4 cellular contexts compared by ENCODE assay signal in the genomic region with DNA sequence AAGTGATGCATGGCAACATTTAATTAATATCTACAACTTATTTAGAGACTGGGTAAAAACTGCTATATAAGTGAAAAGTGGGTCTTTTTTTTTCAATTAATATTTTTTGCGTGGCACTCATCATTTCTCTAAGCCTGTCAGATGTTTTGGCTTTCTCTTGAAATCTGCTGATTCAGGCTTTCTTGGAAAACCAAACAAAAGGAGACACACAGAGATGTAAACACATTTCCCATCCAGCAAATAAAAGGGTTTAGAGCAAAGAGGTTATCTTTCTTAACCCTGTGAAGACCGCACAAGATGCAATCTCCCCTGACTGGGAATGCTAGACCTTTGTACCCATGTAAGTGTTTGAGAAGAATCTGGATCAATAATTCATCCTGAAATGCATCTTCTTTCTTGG.
TF ChIP-seq lines count a peak whose summit lies in the region.

No MANE protein-coding gene starts in this region.

TF ChIP-seq in A549, 52 proteins besides CTCF, POLR2A, EP300 and RAD21:
- TF ChIP-seq TP53 (CRISPR knock-in tag; IDR thresholded peaks at IDR 0.05) (no peak), ESRRA (IDR thresholded peaks at IDR 0.05; ENCODE audit: borderline replicate concordance, low read length) (no peak), FOSL2 (IDR thresholded peaks at IDR 0.05) (no peak), FOSL2 (CRISPR knock-in tag; IDR thresholded peaks at IDR 0.05) (no peak), MAFK (IDR thresholded peaks at IDR 0.05; ENCODE audit: partially characterized antibody) (peak; percentile 84), ZNF302 (CRISPR knock-in tag; IDR thresholded peaks at IDR 0.05) (no peak)

TF ChIP-seq in IMR-90, 13 proteins besides CTCF, POLR2A, EP300 and RAD21:
- TF ChIP-seq MAFK (IDR thresholded peaks at IDR 0.05; ENCODE audit: low read depth, low read length) (peak; percentile 90), CEBPB (IDR thresholded peaks at IDR 0.05; ENCODE audit: low read depth, low read length) (no peak)

TF ChIP-seq in K562, 482 proteins besides CTCF, POLR2A, EP300 and RAD21:
- TF ChIP-seq, protein P1, sequence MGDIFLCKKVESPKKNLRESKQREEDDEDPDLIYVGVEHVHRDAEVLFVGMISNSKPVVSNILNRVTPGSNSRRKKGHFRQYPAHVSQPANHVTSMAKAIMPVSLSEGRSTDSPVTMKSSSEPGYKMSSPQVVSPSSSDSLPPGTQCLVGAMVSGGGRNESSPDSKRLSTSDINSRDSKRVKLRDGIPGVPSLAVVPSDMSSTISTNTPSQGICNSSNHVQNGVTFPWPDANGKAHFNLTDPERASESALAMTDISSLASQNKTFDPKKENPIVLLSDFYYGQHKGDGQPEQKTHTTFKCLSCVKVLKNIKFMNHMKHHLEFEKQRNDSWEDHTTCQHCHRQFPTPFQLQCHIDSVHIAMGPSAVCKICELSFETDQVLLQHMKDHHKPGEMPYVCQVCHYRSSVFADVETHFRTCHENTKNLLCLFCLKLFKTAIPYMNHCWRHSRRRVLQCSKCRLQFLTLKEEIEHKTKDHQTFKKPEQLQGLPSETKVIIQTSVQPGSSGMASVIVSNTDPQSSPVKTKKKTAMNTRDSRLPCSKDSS (IDR thresholded peaks at IDR 0.05; ENCODE audit: low read depth, partially characterized antibody): no peak
- TF ChIP-seq ZC3H4 (CRISPR knock-in tag; IDR thresholded peaks at IDR 0.05; ENCODE audit: borderline replicate concordance) (no peak), ZNF316 (IDR thresholded peaks at IDR 0.05) (peak; percentile 89), MAFG (tag; conservative IDR thresholded peaks at IDR 0.05) (peak; percentile 83), NCOR1 (IDR thresholded peaks at IDR 0.05) (no peak), C11orf30 (IDR thresholded peaks at IDR 0.05; ENCODE audit: low read depth) (peak; percentile 73), CREB1 (IDR thresholded peaks at IDR 0.05) (no peak), CREB1 (CRISPR knock-in tag; IDR thresholded peaks at IDR 0.05) (no peak), MAFF (IDR thresholded peaks at IDR 0.05; ENCODE audit: low read length) (peak; percentile 86), MAFK (IDR thresholded peaks at IDR 0.05; ENCODE audit: low read length) (peak; percentile 85), ELF1 (tag; IDR thresholded peaks at IDR 0.05) (no peak), HMG20A (CRISPR knock-in tag; conservative IDR thresholded peaks at IDR 0.05) (no peak)
- TF ChIP-seq, protein P2, sequence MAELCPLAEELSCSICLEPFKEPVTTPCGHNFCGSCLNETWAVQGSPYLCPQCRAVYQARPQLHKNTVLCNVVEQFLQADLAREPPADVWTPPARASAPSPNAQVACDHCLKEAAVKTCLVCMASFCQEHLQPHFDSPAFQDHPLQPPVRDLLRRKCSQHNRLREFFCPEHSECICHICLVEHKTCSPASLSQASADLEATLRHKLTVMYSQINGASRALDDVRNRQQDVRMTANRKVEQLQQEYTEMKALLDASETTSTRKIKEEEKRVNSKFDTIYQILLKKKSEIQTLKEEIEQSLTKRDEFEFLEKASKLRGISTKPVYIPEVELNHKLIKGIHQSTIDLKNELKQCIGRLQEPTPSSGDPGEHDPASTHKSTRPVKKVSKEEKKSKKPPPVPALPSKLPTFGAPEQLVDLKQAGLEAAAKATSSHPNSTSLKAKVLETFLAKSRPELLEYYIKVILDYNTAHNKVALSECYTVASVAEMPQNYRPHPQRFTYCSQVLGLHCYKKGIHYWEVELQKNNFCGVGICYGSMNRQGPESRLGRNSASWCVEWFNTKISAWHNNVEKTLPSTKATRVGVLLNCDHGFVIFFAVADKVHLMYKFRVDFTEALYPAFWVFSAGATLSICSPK (IDR thresholded peaks at IDR 0.05; ENCODE audit: borderline replicate concordance): no peak
- TF ChIP-seq, protein P3, sequence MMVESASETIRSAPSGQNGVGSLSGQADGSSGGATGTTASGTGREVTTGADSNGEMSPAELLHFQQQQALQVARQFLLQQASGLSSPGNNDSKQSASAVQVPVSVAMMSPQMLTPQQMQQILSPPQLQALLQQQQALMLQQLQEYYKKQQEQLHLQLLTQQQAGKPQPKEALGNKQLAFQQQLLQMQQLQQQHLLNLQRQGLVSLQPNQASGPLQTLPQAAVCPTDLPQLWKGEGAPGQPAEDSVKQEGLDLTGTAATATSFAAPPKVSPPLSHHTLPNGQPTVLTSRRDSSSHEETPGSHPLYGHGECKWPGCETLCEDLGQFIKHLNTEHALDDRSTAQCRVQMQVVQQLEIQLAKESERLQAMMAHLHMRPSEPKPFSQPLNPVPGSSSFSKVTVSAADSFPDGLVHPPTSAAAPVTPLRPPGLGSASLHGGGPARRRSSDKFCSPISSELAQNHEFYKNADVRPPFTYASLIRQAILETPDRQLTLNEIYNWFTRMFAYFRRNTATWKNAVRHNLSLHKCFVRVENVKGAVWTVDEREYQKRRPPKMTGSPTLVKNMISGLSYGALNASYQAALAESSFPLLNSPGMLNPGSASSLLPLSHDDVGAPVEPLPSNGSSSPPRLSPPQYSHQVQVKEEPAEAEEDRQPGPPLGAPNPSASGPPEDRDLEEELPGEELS (CRISPR knock-in tag; IDR thresholded peaks at IDR 0.05; ENCODE audit: borderline replicate concordance): no peak

TF ChIP-seq in HepG2, 621 proteins besides CTCF, POLR2A, EP300 and RAD21:
- TF ChIP-seq MAFF (IDR thresholded peaks at IDR 0.05; ENCODE audit: low read depth, low read length) (peak; percentile 95), CHD2 (IDR thresholded peaks at IDR 0.05; ENCODE audit: low read depth, low read length) (no peak), ZSCAN22 (CRISPR knock-in tag; IDR thresholded peaks at IDR 0.05) (no peak), MAFK (conservative IDR thresholded peaks at IDR 0.05 in 1 of 2, IDR thresholded peaks at IDR 0.05 in 1 of 2; ENCODE audit: low read length in 2 of 2) (peak; percentile 89 to 95)
- TF ChIP-seq, protein P4, sequence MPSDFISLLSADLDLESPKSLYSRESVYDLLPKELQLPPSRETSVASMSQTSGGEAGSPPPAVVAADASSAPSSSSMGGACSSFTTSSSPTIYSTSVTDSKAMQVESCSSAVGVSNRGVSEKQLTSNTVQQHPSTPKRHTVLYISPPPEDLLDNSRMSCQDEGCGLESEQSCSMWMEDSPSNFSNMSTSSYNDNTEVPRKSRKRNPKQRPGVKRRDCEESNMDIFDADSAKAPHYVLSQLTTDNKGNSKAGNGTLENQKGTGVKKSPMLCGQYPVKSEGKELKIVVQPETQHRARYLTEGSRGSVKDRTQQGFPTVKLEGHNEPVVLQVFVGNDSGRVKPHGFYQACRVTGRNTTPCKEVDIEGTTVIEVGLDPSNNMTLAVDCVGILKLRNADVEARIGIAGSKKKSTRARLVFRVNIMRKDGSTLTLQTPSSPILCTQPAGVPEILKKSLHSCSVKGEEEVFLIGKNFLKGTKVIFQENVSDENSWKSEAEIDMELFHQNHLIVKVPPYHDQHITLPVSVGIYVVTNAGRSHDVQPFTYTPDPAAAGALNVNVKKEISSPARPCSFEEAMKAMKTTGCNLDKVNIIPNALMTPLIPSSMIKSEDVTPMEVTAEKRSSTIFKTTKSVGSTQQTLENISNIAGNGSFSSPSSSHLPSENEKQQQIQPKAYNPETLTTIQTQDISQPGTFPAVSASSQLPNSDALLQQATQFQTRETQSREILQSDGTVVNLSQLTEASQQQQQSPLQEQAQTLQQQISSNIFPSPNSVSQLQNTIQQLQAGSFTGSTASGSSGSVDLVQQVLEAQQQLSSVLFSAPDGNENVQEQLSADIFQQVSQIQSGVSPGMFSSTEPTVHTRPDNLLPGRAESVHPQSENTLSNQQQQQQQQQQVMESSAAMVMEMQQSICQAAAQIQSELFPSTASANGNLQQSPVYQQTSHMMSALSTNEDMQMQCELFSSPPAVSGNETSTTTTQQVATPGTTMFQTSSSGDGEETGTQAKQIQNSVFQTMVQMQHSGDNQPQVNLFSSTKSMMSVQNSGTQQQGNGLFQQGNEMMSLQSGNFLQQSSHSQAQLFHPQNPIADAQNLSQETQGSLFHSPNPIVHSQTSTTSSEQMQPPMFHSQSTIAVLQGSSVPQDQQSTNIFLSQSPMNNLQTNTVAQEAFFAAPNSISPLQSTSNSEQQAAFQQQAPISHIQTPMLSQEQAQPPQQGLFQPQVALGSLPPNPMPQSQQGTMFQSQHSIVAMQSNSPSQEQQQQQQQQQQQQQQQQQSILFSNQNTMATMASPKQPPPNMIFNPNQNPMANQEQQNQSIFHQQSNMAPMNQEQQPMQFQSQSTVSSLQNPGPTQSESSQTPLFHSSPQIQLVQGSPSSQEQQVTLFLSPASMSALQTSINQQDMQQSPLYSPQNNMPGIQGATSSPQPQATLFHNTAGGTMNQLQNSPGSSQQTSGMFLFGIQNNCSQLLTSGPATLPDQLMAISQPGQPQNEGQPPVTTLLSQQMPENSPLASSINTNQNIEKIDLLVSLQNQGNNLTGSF (CRISPR knock-in tag; IDR thresholded peaks at IDR 0.05): no peak
